In the genomic region with DNA sequence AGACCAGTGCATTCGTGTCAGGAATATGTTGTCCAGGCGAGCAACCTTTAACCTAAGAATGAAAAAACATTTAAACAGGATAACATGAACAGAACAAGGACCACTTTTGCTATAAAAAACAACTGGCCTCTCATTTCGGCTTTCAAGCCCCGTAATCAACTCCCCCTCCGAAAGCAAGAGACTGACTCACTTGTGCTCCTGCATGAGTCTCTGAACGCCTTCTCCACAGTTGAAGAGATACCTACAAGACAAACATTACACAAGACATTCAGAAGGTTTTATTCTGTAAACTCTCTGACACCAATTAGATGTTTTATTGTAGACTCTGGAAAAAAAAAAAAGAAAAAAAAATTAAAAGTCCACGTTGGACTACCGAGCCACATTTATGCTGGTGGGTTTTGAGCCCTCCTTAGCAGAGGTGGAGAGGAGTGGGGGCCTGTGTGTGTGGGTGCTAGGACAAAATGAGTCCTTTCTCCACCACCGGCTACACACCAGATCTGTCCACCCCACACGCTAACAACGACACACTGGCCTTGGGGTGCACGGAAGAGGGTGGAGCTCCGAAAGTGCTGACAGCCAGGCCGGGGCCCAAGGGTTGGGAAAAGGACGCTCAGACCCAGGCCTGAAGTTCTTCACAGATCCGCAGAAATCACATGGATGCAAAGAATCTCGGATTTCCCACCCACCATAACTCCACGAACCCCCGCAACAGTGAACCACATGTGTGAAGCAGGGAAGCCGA, we compare ENCODE assay signal across 8 cellular contexts. TPM values are rescaled to one million over a fixed set of nuclear protein-coding genes. Genes with fewer than 3 reads are reported as not detected.
DNase-seq lines count a peak whose midpoint lies in the region; ATAC-seq, FAIRE-seq and TF ChIP-seq lines count a peak whose summit lies in the region.

No MANE protein-coding gene starts in this region.

- H3K4me2 ChIP-seq in hepatocyte, result peak overlapping the region; percentile 87

- peaks cover 21% of the 10 kb centered on the region for H3K79me2 ChIP-seq in hepatocyte

- H3K4me3 ChIP-seq in hepatocyte (peak overlapping the region; percentile 93), small intestine (ENCODE audit: low read depth in 1 of 2, low read length in 2 of 2) (peak overlapping the region; percentile 72 to 79)

- H3K36me3 Mint-ChIP-seq in activated T-helper 1 cell treated with anti-CD3 and anti-CD28 coated beads, Interleukin-12 subunit alpha, Interleukin-12 subunit beta, Interleukin-2, Interleukin-4 antibody, amounts not matched to agents 30 ng/mL and 10 ng/mL and 1 ng/mL, durations not matched to agents 14 hours and 24 hours and 36 hours (ENCODE audit: low read depth), result peaks cover 39% of the 10 kb centered on the region

- H3K9me3 ChIP-seq in hepatocyte (ENCODE audit: low read depth), result no peaks in the 10 kb centered on the region
- H3K9me3 ChIP-seq in small intestine (ENCODE audit: control insufficient read depth, low read depth), result no peaks in the 10 kb centered on the region

- no peaks in the 10 kb centered on the region for H3K27me3 Mint-ChIP-seq in activated T-helper 1 cell treated with anti-CD3 and anti-CD28 coated beads, Interleukin-12 subunit alpha, Interleukin-12 subunit beta, Interleukin-2, Interleukin-4 antibody, amounts not matched to agents 30 ng/mL and 10 ng/mL and 1 ng/mL, durations not matched to agents 14 hours and 24 hours and 36 hours (ENCODE audit: insufficient read depth)

- no peaks in the 10 kb centered on the region for H4K20me1 ChIP-seq in hepatocyte (ENCODE audit: insufficient read depth, poor library complexity, severe bottlenecking)

- H3K9me3 Mint-ChIP-seq in activated T-helper 1 cell treated with anti-CD3 and anti-CD28 coated beads, Interleukin-12 subunit alpha, Interleukin-12 subunit beta, Interleukin-2, Interleukin-4 antibody, amounts not matched to agents 30 ng/mL and 10 ng/mL and 1 ng/mL, durations not matched to agents 14 hours and 24 hours and 36 hours, result no peaks in the 10 kb centered on the region

- H3K27ac Mint-ChIP-seq in activated T-helper 1 cell treated with anti-CD3 and anti-CD28 coated beads, Interleukin-12 subunit alpha, Interleukin-12 subunit beta, Interleukin-2, Interleukin-4 antibody, amounts not matched to agents 30 ng/mL and 10 ng/mL and 1 ng/mL, durations not matched to agents 14 hours and 24 hours and 36 hours, result peak overlapping the region; percentile 96

- DNase-seq in stimulated activated CD8-positive, alpha-beta memory T cell treated with anti-CD3 and anti-CD28 coated beads, Interleukin-15, amount 100 ng/mL, for 24 hours (ENCODE audit: low read depth), result peak; percentile 9
- DNase-seq in stimulated activated CD8-positive, alpha-beta memory T cell treated with anti-CD3 and anti-CD28 coated beads, Interleukin-4, amount 100 ng/mL, for 48 hours, result no peak
- DNase-seq in activated T-helper 1 cell treated with anti-CD3 and anti-CD28 coated beads, Interleukin-12 subunit alpha, Interleukin-12 subunit beta, Interleukin-2, Interleukin-4 antibody, amounts not matched to agents 30 ng/mL and 10 ng/mL and 1 ng/mL, durations not matched to agents 14 hours and 24 hours and 36 hours (ENCODE audit: low spot score), result no peak
- DNase-seq in hepatocyte (ENCODE audit: low spot score), result no peak
- no peak for DNase-seq in small intestine
- no peak for DNase-seq in HPDE6-E6E7 (ENCODE audit: extremely low spot score)
- no peak for DNase-seq in NCI-H1436 treated with DMSO at 0.1 percent for 48 hours (lab: John Stamatoyannopoulos, UW)

- H3K4me1 ChIP-seq in hepatocyte (ENCODE audit: insufficient read depth) (peaks cover 7% of the 10 kb centered on the region), small intestine (ENCODE audit: control insufficient read depth in 2 of 2, insufficient read depth in 1 of 2, low read depth in 1 of 2, low read length in 1 of 2) (no peaks in the 10 kb centered on the region)

- intact Hi-C loops in activated T-helper 1 cell treated with anti-CD3 and anti-CD28 coated beads, Interleukin-12 subunit alpha, Interleukin-12 subunit beta, Interleukin-2, Interleukin-4 antibody, amounts not matched to agents 30 ng/mL and 10 ng/mL and 1 ng/mL, durations not matched to agents 14 hours and 24 hours and 36 hours (cut with micrococcal nuclease), result no loop called here

- no peaks in the 10 kb centered on the region for H3K9me2 ChIP-seq in hepatocyte (replicated peaks; ENCODE audit: insufficient read depth)

- FAIRE-seq in small intestine (lab: Jason Lieb, UNC), result no peak

- H2AFZ ChIP-seq in hepatocyte, result peak overlapping the region; percentile 46

- H3K27ac ChIP-seq in hepatocyte, result peak overlapping the region; percentile 71
- H3K27ac ChIP-seq in small intestine (ENCODE audit: low read depth in 1 of 2, low read length in 1 of 2), result peak overlapping the region; percentile 45 to 84

- 17% methylated on average over 20 of the region's 20 CpGs for WGBS in hepatocyte (ENCODE audit: low lambda C conversion rate, missing lambda C conversion rate)
- WGBS in small intestine, 3 donors, result 8 to 15% (median 12%) methylated on average over 20 of the region's 20 CpGs

- H3K4me1 Mint-ChIP-seq in activated T-helper 1 cell treated with anti-CD3 and anti-CD28 coated beads, Interleukin-12 subunit alpha, Interleukin-12 subunit beta, Interleukin-2, Interleukin-4 antibody, amounts not matched to agents 30 ng/mL and 10 ng/mL and 1 ng/mL, durations not matched to agents 14 hours and 24 hours and 36 hours (ENCODE audit: low read depth), result peaks cover 42% of the 10 kb centered on the region

- peak overlapping the region; percentile 96 for H3K4me3 Mint-ChIP-seq in activated T-helper 1 cell treated with anti-CD3 and anti-CD28 coated beads, Interleukin-12 subunit alpha, Interleukin-12 subunit beta, Interleukin-2, Interleukin-4 antibody, amounts not matched to agents 30 ng/mL and 10 ng/mL and 1 ng/mL, durations not matched to agents 14 hours and 24 hours and 36 hours

- H3K27me3 ChIP-seq in hepatocyte (no peaks in the 10 kb centered on the region), small intestine (ENCODE audit: control insufficient read depth in 2 of 2, insufficient read depth in 2 of 2, low read length in 2 of 2) (no peaks in the 10 kb centered on the region)

- TF ChIP-seq CTCF in hepatocyte (IDR thresholded peaks at IDR 0.05; ENCODE audit: poor library complexity), result no peak

- H3K36me3 ChIP-seq in hepatocyte (replicated peaks; ENCODE audit: insufficient read depth, low read depth), result no peaks in the 10 kb centered on the region
- H3K36me3 ChIP-seq in small intestine (ENCODE audit: control insufficient read depth in 2 of 2, insufficient read depth in 2 of 2, low read length in 2 of 2), result peaks cover 5 to 13% of the 10 kb centered on the region in 2 donors

- peak; percentile 6 for ATAC-seq in HG03342 (IDR thresholded peaks at IDR 0.05; ENCODE audit: unreplicated experiment)

RNA-seq across cellular contexts. Expression of a gene that starts 0.8 kb away (rescaled TPM):
- 96.9 and 98.7 TPM in 2 replicates for total RNA-seq in activated T-helper 1 cell treated with anti-CD3 and anti-CD28 coated beads, Interleukin-12 subunit alpha, Interleukin-12 subunit beta, Interleukin-2, Interleukin-4 antibody, amounts not matched to agents 30 ng/mL and 10 ng/mL and 1 ng/mL, durations not matched to agents 14 hours and 24 hours and 36 hours
- total RNA-seq in hepatocyte, result 39.6 and 60.2 TPM in 2 replicates
- polyA plus RNA-seq in hepatocyte, result 45.5 and 45.6 TPM in 2 replicates
- 10 to 100 TPM; 30.0 to 39.4 (median 35.8) TPM for polyA plus RNA-seq in small intestine
